8 cellular contexts compared by ENCODE assay signal in genomic region chr14:24036180-24036962, GRCh38. TPM values are rescaled to one million over a fixed set of nuclear protein-coding genes. Genes with fewer than 3 reads are reported as not detected.
DNase-seq lines count a peak whose midpoint lies in the region; ATAC-seq and TF ChIP-seq lines count a peak whose summit lies in the region.
"Not testable (repeated sequence)": the region's sequence is repeated elsewhere in the genome, so short reads cannot be mapped to it uniquely, and the experiment has no call there.

No MANE protein-coding gene starts in this region.

- H3K27me3 ChIP-seq in dorsolateral prefrontal cortex, result not testable (repeated sequence)

- intact Hi-C loops in dorsolateral prefrontal cortex (cut with DNase I), result loop anchor here in 1 of 2 donors (5.0 kb wide), 1 partner anchor 49 kb away; the partner anchor contains the start of gene DHRS4L2

- DNase-seq in C1 segment of cervical spinal cord (lab: John Stamatoyannopoulos, UW) (peak in 12 of 14 donors; percentile 60 to 86 (median 80)), HT-29 (ENCODE audit: low spot score) (peak; percentile 71), NCI-H748 treated with DMSO at 0.1 percent for 48 hours (lab: John Stamatoyannopoulos, UW) (peak; percentile 62), dorsolateral prefrontal cortex (peak in 9 of 10 donors; percentile 59 to 86 (median 70)), left lobe of liver (ENCODE audit: low spot score) (peak; percentile 93)
- DNase-seq in activated CD4-positive, alpha-beta T cell treated with anti-CD3 and anti-CD28 coated beads, Interleukin-2, amount 50 U/mL, for 48 hours, result peak; percentile 68 to 72
- peak; percentile 76 for DNase-seq in stimulated activated CD4-positive, alpha-beta T cell treated with anti-CD3 and anti-CD28 coated beads, Interleukin-15, amount 100 ng/mL, for 24 hours

- peak overlapping the region in 58 of 59 donors; percentile 56 to 95 (median 87) for H3K27ac ChIP-seq in dorsolateral prefrontal cortex

- peak; percentile 52 to 81 (median 72) for TF ChIP-seq CTCF in dorsolateral prefrontal cortex (IDR thresholded peaks at IDR 0.05 in 54 of 56, conservative IDR thresholded peaks at IDR 0.05 in 2 of 56; ENCODE audit: low read depth in 1 of 56, partially characterized antibody in 56 of 56)

- H3K4me3 ChIP-seq in dorsolateral prefrontal cortex, result peak overlapping the region; percentile 52 to 83 (median 70)

- ATAC-seq in GM19438 (IDR thresholded peaks at IDR 0.05; ENCODE audit: low read depth, unreplicated experiment), result peak; percentile 72
- peak; percentile 91 for ATAC-seq in left lobe of liver

RNA-seq across cellular contexts. Expression of gene CARMIL3, which starts 15.4 kb away (rescaled TPM):
- 1.1 TPM in 2 replicates for total RNA-seq in HT-29 (2014; rRNA removed; shearing (Covaris generic))
- total RNA-seq in dorsolateral prefrontal cortex (10 to 100 TPM in 74 of 120 experiments, 1 to 10 TPM in 46; 6.6 to 22.8 (median 11.2) TPM), left lobe of liver (2.0 TPM)

RNA-seq across cellular contexts. Expression of gene CPNE6, which starts 35.0 kb away (rescaled TPM):
- total RNA-seq in HT-29 (2014; rRNA removed; shearing (Covaris generic)), result not detected in 2 replicates
- 100 to 1,000 TPM in 5 of 120 experiments, 10 to 100 TPM in 115; 35.8 to 117 (median 63.9) TPM for total RNA-seq in dorsolateral prefrontal cortex
- 0.40 TPM for total RNA-seq in left lobe of liver

RNA-seq across cellular contexts. Expression of gene DHRS4L2, which starts 47.6 kb away (rescaled TPM):
- 29.2 and 35.7 TPM in 2 replicates for total RNA-seq in HT-29 (2014; rRNA removed; shearing (Covaris generic))
- 10 to 100 TPM in 105 of 120 experiments, 1 to 10 TPM in 15; 6.2 to 20.1 (median 13.4) TPM for total RNA-seq in dorsolateral prefrontal cortex
- total RNA-seq in left lobe of liver, result 46.4 TPM

RNA-seq across cellular contexts. Expression of gene PCK2, which starts 57.7 kb away (rescaled TPM):
- total RNA-seq in HT-29 (2014; rRNA removed; shearing (Covaris generic)), result 30.5 and 36.1 TPM in 2 replicates
- 10 to 100 TPM in 7 of 120 experiments, 1 to 10 TPM in 113; 2.6 to 11.6 (median 6.5) TPM for total RNA-seq in dorsolateral prefrontal cortex
- total RNA-seq in left lobe of liver, result 590 TPM

Comparison
In these comparisons a context has a peak if more than half of its experiments do, and no peak if none do; other contexts are left out.
1. Peak in every context shown above with its lines: DNase-seq, ATAC-seq, H3K4me3 ChIP-seq and H3K27ac ChIP-seq.
2. RNA of gene CPNE6, which starts 35.0 kb away (total RNA-seq): 35.8 to 117 TPM in dorsolateral prefrontal cortex; 0.40 TPM in left lobe of liver (single experiment) and not detected in HT-29; every median in the first group is over 10 times any median in the second.